17 cellular contexts compared by ENCODE assay signal in genomic region chr3:94043285-94043684, GRCh38. TPM values are rescaled to one million over a fixed set of nuclear protein-coding genes. Genes with fewer than 3 reads are reported as not detected.
DNase-seq lines count a peak whose midpoint lies in the region; ATAC-seq and TF ChIP-seq lines count a peak whose summit lies in the region.
"Had no signal": no experiment of that assay in that cellular context is flagged by ENCODE, and none has a peak within 500 bp of the region (broad histone marks: within the 10 kb centered on the region; RNA-seq: fewer than 3 reads in every experiment).

No MANE protein-coding gene starts in this region.

- H3K27ac Mint-ChIP-seq in activated CD4-positive, alpha-beta T cell treated with anti-CD3 and anti-CD28 coated beads, Interleukin-2, amount 10 ng/mL, durations not matched to agents 24 days and 14 days, result peak overlapping the region; percentile 41
- H3K27ac Mint-ChIP-seq in Caco-2 (ENCODE audit: unreplicated experiment), result peak overlapping the region; percentile 69
- peak overlapping the region; percentile 68 for H3K27ac Mint-ChIP-seq in activated CD8-positive, alpha-beta T cell treated with anti-CD3 and anti-CD28 coated beads for 36 hours
- no peak overlapping the region for H3K27ac Mint-ChIP-seq in CD8-positive, alpha-beta T cell

- intact Hi-C loops in activated CD4-positive, alpha-beta T cell treated with anti-CD3 and anti-CD28 coated beads, Interleukin-2, amount 10 ng/mL, durations not matched to agents 24 days and 14 days (cut with micrococcal nuclease), result loop anchor here (2.0 kb wide), 1 partner anchor 32 kb away; no protein-coding TSS in a partner anchor
- intact Hi-C loops in Caco-2 (cut with micrococcal nuclease; ENCODE audit: unreplicated experiment), result no loop called here
- intact Hi-C loops in activated CD8-positive, alpha-beta T cell treated with anti-CD3 and anti-CD28 coated beads for 36 hours (cut with micrococcal nuclease), result no loop called here
- intact Hi-C loops in CD8-positive, alpha-beta T cell (cut with DNase I, micrococcal nuclease), result no loop called here

- POLR2A ChIA-PET in Caco-2 (lab: Charles Lee), result no interaction called here
- POLR2A ChIA-PET in activated CD8-positive, alpha-beta T cell treated with anti-CD3 and anti-CD28 coated beads for 36 hours (lab: Charles Lee), result no interaction called here
- POLR2A ChIA-PET in CD8-positive, alpha-beta T cell (lab: Charles Lee), result no interaction called here

- H3K36me3 Mint-ChIP-seq in activated CD4-positive, alpha-beta T cell treated with anti-CD3 and anti-CD28 coated beads, Interleukin-2, amount 10 ng/mL, durations not matched to agents 24 days and 14 days (ENCODE audit: low read depth), result peaks cover 16% of the 10 kb centered on the region
- peaks cover 32% of the 10 kb centered on the region for H3K36me3 Mint-ChIP-seq in Caco-2 (ENCODE audit: insufficient read depth, unreplicated experiment)
- peaks cover 17% of the 10 kb centered on the region for H3K36me3 Mint-ChIP-seq in activated CD8-positive, alpha-beta T cell treated with anti-CD3 and anti-CD28 coated beads for 36 hours (ENCODE audit: low read depth)
- H3K36me3 Mint-ChIP-seq in CD8-positive, alpha-beta T cell, result peaks cover 9% of the 10 kb centered on the region

- CTCF ChIA-PET in Caco-2 (lab: Charles Lee), result no interaction called here
- CTCF ChIA-PET in activated CD8-positive, alpha-beta T cell treated with anti-CD3 and anti-CD28 coated beads for 36 hours (lab: Charles Lee), result no interaction called here
- CTCF ChIA-PET in CD8-positive, alpha-beta T cell (lab: Charles Lee), result no interaction called here

- DNase-seq in activated CD4-positive, alpha-beta T cell treated with anti-CD3 and anti-CD28 coated beads, Interleukin-2, amount 10 ng/mL, durations not matched to agents 24 days and 14 days, result no peak
- DNase-seq in activated CD4-positive, alpha-beta T cell treated with anti-CD3 and anti-CD28 coated beads, Interleukin-2, amount 50 U/mL, for 1 hour, result no peak
- no peak for DNase-seq in Caco-2
- no peak for DNase-seq in activated CD8-positive, alpha-beta T cell treated with anti-CD3 and anti-CD28 coated beads for 36 hours
- DNase-seq in foreskin keratinocyte, result no peak
- no peak for DNase-seq in CD8-positive, alpha-beta T cell
- DNase-seq in caudate nucleus (lab: John Stamatoyannopoulos, UW), result no peak
- no peak for DNase-seq in NCI-H128 (lab: John Stamatoyannopoulos, UW; ENCODE audit: unreplicated experiment)
- DNase-seq: DMS 273 treated with DMSO at 0.1 percent for 48 hours, GF-D8, GOT3, KBM-7, NCI-H1092, NCI-H2081 treated with DMSO at 0.1 percent for 48 hours, NCI-H524 had no signal

- H3K4me3 Mint-ChIP-seq in activated CD4-positive, alpha-beta T cell treated with anti-CD3 and anti-CD28 coated beads, Interleukin-2, amount 10 ng/mL, durations not matched to agents 24 days and 14 days, result no peak overlapping the region
- H3K4me3 Mint-ChIP-seq in Caco-2 (ENCODE audit: unreplicated experiment), result peak overlapping the region; percentile 42
- H3K4me3 Mint-ChIP-seq in activated CD8-positive, alpha-beta T cell treated with anti-CD3 and anti-CD28 coated beads for 36 hours, result peak overlapping the region; percentile 42
- no peak overlapping the region for H3K4me3 Mint-ChIP-seq in CD8-positive, alpha-beta T cell

- H3K27me3 ChIP-seq in Caco-2 (replicated peaks; ENCODE audit: control insufficient read depth, insufficient read depth, low read length), result no peaks in the 10 kb centered on the region
- H3K27me3 ChIP-seq in foreskin keratinocyte, result no peaks in the 10 kb centered on the region
- H3K27me3 ChIP-seq in CD8-positive, alpha-beta T cell (ENCODE audit: insufficient read depth, low read length), result no peaks in the 10 kb centered on the region
- H3K27me3 ChIP-seq: BLaER1 had no signal

- BruUV-seq in Caco-2 (replicated peaks; lab: Mats Ljungman, UMichigan), result no TSS peak

- H3K9me3 Mint-ChIP-seq in activated CD4-positive, alpha-beta T cell treated with anti-CD3 and anti-CD28 coated beads, Interleukin-2, amount 10 ng/mL, durations not matched to agents 24 days and 14 days, result peaks cover 3% of the 10 kb centered on the region
- H3K9me3 Mint-ChIP-seq in Caco-2 (ENCODE audit: unreplicated experiment), result no peaks in the 10 kb centered on the region
- H3K9me3 Mint-ChIP-seq in activated CD8-positive, alpha-beta T cell treated with anti-CD3 and anti-CD28 coated beads for 36 hours, result peaks cover 3% of the 10 kb centered on the region
- H3K9me3 Mint-ChIP-seq in CD8-positive, alpha-beta T cell, result no peaks in the 10 kb centered on the region

- H3K4me1 Mint-ChIP-seq in activated CD4-positive, alpha-beta T cell treated with anti-CD3 and anti-CD28 coated beads, Interleukin-2, amount 10 ng/mL, durations not matched to agents 24 days and 14 days, result no peaks in the 10 kb centered on the region
- H3K4me1 Mint-ChIP-seq in Caco-2 (ENCODE audit: low read depth, unreplicated experiment), result no peaks in the 10 kb centered on the region
- peaks cover 2% of the 10 kb centered on the region for H3K4me1 Mint-ChIP-seq in activated CD8-positive, alpha-beta T cell treated with anti-CD3 and anti-CD28 coated beads for 36 hours (ENCODE audit: low read depth)
- no peaks in the 10 kb centered on the region for H3K4me1 Mint-ChIP-seq in CD8-positive, alpha-beta T cell (ENCODE audit: low read depth)

- H3K9me3 ChIP-seq in Caco-2, result no peaks in the 10 kb centered on the region; the same call in 1 of the 2 replicates
- H3K9me3 ChIP-seq in CD8-positive, alpha-beta T cell (ENCODE audit: low read length), result no peaks in the 10 kb centered on the region

- no peaks in the 10 kb centered on the region for H3K27me3 Mint-ChIP-seq in activated CD4-positive, alpha-beta T cell treated with anti-CD3 and anti-CD28 coated beads, Interleukin-2, amount 10 ng/mL, durations not matched to agents 24 days and 14 days
- H3K27me3 Mint-ChIP-seq in Caco-2 (ENCODE audit: insufficient read depth, unreplicated experiment), result no peaks in the 10 kb centered on the region
- H3K27me3 Mint-ChIP-seq in activated CD8-positive, alpha-beta T cell treated with anti-CD3 and anti-CD28 coated beads for 36 hours, result no peaks in the 10 kb centered on the region
- no peaks in the 10 kb centered on the region for H3K27me3 Mint-ChIP-seq in CD8-positive, alpha-beta T cell (ENCODE audit: low read depth)

- TF ChIP-seq CTCF in Caco-2 (IDR thresholded peaks at IDR 0.05; ENCODE audit: insufficient read depth in 1 of 2, low read depth in 1 of 2, low read length in 1 of 2, severe bottlenecking in 1 of 2, unreplicated experiment in 1 of 2) (no peak), foreskin keratinocyte (conservative IDR thresholded peaks at IDR 0.05) (no peak)
- no peak for TF ChIP-seq CTCF in activated CD8-positive, alpha-beta T cell treated with anti-CD3 and anti-CD28 coated beads for 36 hours (IDR thresholded peaks at IDR 0.05)
- no peak for TF ChIP-seq CTCF in CD8-positive, alpha-beta T cell (IDR thresholded peaks at IDR 0.05)

- no peaks in the 10 kb centered on the region for H3K36me3 ChIP-seq in Caco-2 (ENCODE audit: control insufficient read depth, insufficient read depth, low read length)
- H3K36me3 ChIP-seq in CD8-positive, alpha-beta T cell (ENCODE audit: insufficient read depth, low read length), result no peaks in the 10 kb centered on the region

- H3K4me1 ChIP-seq in Caco-2, result no peaks in the 10 kb centered on the region
- H3K4me1 ChIP-seq in foreskin keratinocyte, result no peaks in the 10 kb centered on the region
- no peaks in the 10 kb centered on the region for H3K4me1 ChIP-seq in CD8-positive, alpha-beta T cell (ENCODE audit: insufficient read depth, low read length)
- H3K4me1 ChIP-seq: BLaER1 had no signal

- H3K4me3 ChIP-seq in Caco-2 (ENCODE audit: low read depth, low read length), result no peak overlapping the region
- no peak overlapping the region for H3K4me3 ChIP-seq in CD8-positive, alpha-beta T cell (ENCODE audit: low read depth, low read length)
- H3K4me3 ChIP-seq: BLaER1 had no signal

- H3K27ac ChIP-seq in foreskin keratinocyte (peak overlapping the region; percentile 35), caudate nucleus (ENCODE audit: low read depth, low read length) (no peak overlapping the region)
- no peak overlapping the region for H3K27ac ChIP-seq in CD8-positive, alpha-beta T cell (ENCODE audit: low read depth, low read length)
- H3K27ac ChIP-seq: BLaER1 had no signal

- no peak for ATAC-seq in activated CD8-positive, alpha-beta T cell treated with anti-CD3 and anti-CD28 coated beads for 36 hours
- no peak for ATAC-seq in foreskin keratinocyte
- no peak for ATAC-seq in CD8-positive, alpha-beta T cell

RNA-seq across cellular contexts. Expression of gene STX19, which starts 14.9 kb away (rescaled TPM):
- not detected in 2 replicates for total RNA-seq in activated CD4-positive, alpha-beta T cell treated with anti-CD3 and anti-CD28 coated beads, Interleukin-2, amount 10 ng/mL, durations not matched to agents 24 days and 14 days
- total RNA-seq in Caco-2 (2022) (not detected in 2 replicates), foreskin keratinocyte (0.18 TPM in 1 of 2 replicates, not detected in the other)
- total RNA-seq in activated CD8-positive, alpha-beta T cell treated with anti-CD3 and anti-CD28 coated beads for 36 hours, result not detected
- 0.03 and 0.07 TPM in 2 replicates for polyA plus RNA-seq in foreskin keratinocyte
- total RNA-seq in CD8-positive, alpha-beta T cell, result not detected
- total RNA-seq: A172 had no signal

RNA-seq across cellular contexts. Expression of gene DHFR2, which starts 19.4 kb away (rescaled TPM):
- 10.0 and 11.3 TPM in 2 replicates for total RNA-seq in activated CD4-positive, alpha-beta T cell treated with anti-CD3 and anti-CD28 coated beads, Interleukin-2, amount 10 ng/mL, durations not matched to agents 24 days and 14 days
- total RNA-seq in Caco-2 (2022) (3.3 and 3.7 TPM in 2 replicates), foreskin keratinocyte (3.3 and 3.4 TPM in 2 replicates)
- total RNA-seq in activated CD8-positive, alpha-beta T cell treated with anti-CD3 and anti-CD28 coated beads for 36 hours, result 1 to 10 TPM; 6.3 to 8.1 TPM
- polyA plus RNA-seq in foreskin keratinocyte, result 1.0 and 1.2 TPM in 2 replicates
- total RNA-seq in CD8-positive, alpha-beta T cell, result 1 to 10 TPM in 1 of 2 experiments, under 1 TPM in 1; 0.65 to 1.4 TPM

RNA-seq across cellular contexts. Expression of gene NSUN3, which starts 19.6 kb away (rescaled TPM):
- 15.3 and 17.9 TPM in 2 replicates for total RNA-seq in activated CD4-positive, alpha-beta T cell treated with anti-CD3 and anti-CD28 coated beads, Interleukin-2, amount 10 ng/mL, durations not matched to agents 24 days and 14 days
- total RNA-seq in Caco-2 (2022) (7.1 and 9.6 TPM in 2 replicates), foreskin keratinocyte (6.1 and 7.9 TPM in 2 replicates)
- total RNA-seq in activated CD8-positive, alpha-beta T cell treated with anti-CD3 and anti-CD28 coated beads for 36 hours, result 10 to 100 TPM; 11.9 to 15.5 TPM
- polyA plus RNA-seq in foreskin keratinocyte, result 1.6 and 2.0 TPM in 2 replicates
- total RNA-seq in CD8-positive, alpha-beta T cell, result 10 to 100 TPM; 12.3 to 15.9 TPM

Comparison
In these comparisons a context has a peak if more than half of its experiments do, and no peak if none do; other contexts are left out.
1. H3K4me3 Mint-ChIP-seq: peak in Caco-2 (single experiment) and activated CD8-positive, alpha-beta T cell treated with anti-CD3 and anti-CD28 coated beads for 36 hours (single experiment); none in activated CD4-positive, alpha-beta T cell treated with anti-CD3 and anti-CD28 coated beads, Interleukin-2, amount 10 ng/mL, durations not matched to agents 24 days and 14 days (single experiment) and CD8-positive, alpha-beta T cell (single experiment).